28 cellular contexts compared by ENCODE assay signal in the genomic region with DNA sequence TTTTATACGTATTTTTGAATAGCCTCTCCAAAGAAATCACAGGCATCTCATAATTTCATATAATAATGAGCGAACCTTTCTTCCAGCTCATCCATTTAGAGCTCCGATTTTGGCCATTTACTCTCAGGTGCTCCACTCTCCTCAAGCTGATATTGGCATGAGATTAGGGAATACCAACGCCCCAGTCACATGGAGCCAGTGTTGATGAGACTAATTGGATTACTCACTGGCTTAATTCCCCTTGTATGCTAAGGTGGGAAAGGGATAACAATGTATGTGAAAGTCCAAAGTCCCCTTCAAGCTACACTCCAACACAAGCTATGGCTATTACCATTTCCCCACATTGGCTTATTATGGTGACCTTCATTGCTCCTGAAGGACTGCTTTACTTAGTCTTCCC.
"Had no signal": no experiment of that assay in that cellular context is flagged by ENCODE, and none has a peak within 500 bp of the region (broad histone marks: within the 10 kb centered on the region; RNA-seq: fewer than 3 reads in every experiment).

No MANE protein-coding gene starts in this region.

- H3K4me2 ChIP-seq: SK-N-SH had no signal

- H3K27ac ChIP-seq: breast epithelium, KMS-11, Peyer's patch, RWPE1, SJCRH30 had no signal

- H3K36me3 ChIP-seq: breast epithelium, Peyer's patch, SJCRH30 had no signal

- H3K9me3 Mint-ChIP-seq: activated B cell treated with CpG ODN at 0.5 μM for 24 hours; activated CD4-positive, alpha-beta T cell treated with anti-CD3 and anti-CD28 coated beads, Interleukin-2, amount 10 ng/mL, durations not matched to agents 24 days and 14 days; activated naive CD4-positive, alpha-beta T cell treated with anti-CD3 and anti-CD28 coated beads, Interleukin-2, amount 50 U/mL, for 24 hours; activated T-helper 1 cell treated with anti-CD3 and anti-CD28 coated beads, Interleukin-12 subunit alpha, Interleukin-12 subunit beta, Interleukin-2, Interleukin-4 antibody, amounts not matched to agents 30 ng/mL and 10 ng/mL and 1 ng/mL, durations not matched to agents 14 hours and 24 hours and 36 hours; T-helper 1 cell treated with Interleukin-12 subunit alpha and Interleukin-12 subunit beta and Interleukin-4 antibody, amounts not matched to agents 30 μg/mL and 1 μg/mL, for 36 hours had no signal

- H3K27me3 ChIP-seq: breast epithelium, Peyer's patch had no signal

- DNase-seq: activated B cell treated with CpG ODN at 0.5 μM for 24 hours; activated CD4-positive, alpha-beta T cell treated with anti-CD3 and anti-CD28 coated beads for 1 hour; activated CD4-positive, alpha-beta T cell treated with anti-CD3 and anti-CD28 coated beads, Interleukin-2, amount 10 ng/mL, durations not matched to agents 24 days and 14 days; activated CD4-positive, alpha-beta T cell treated with anti-CD3 and anti-CD28 coated beads, Interleukin-2, amount 50 U/mL, for 48 hours; activated CD8-positive, alpha-beta memory T cell treated with anti-CD3 and anti-CD28 coated beads, Interleukin-2, amount 10 ng/mL, durations not matched to agents 7 days and 5 days; activated effector memory CD4-positive, alpha-beta T cell treated with Interleukin-2 at 50 U/mL for 16 hours; activated naive CD4-positive, alpha-beta T cell; activated T-cell treated with anti-CD3 and anti-CD28 coated beads, Interleukin-2, amount 50 U/mL, for 24 hours; aorta; caudate nucleus; MM.1S; NCI-H146; NCI-H187 treated with DMSO at 0.1 percent for 48 hours; NCI-H2081 treated with DMSO at 0.1 percent for 48 hours; NCI-H446; NCI-H526; NCI-H774; NK-92 treated with Interleukin-12 subunit alpha and Interleukin-12 subunit beta, amount 100 ng/mL, for 24 hours; Peyer's patch; Right ventricle myocardium superior; SJCRH30; SK-N-SH had no signal

- H3K9me2 ChIP-seq: SK-N-SH had no signal

- H3K9me3 ChIP-seq: breast epithelium, Peyer's patch, SJCRH30, SK-N-SH had no signal

- H3K4me1 ChIP-seq: breast epithelium, Peyer's patch, SJCRH30 had no signal

- H3K9ac ChIP-seq: KMS-11, SK-N-SH had no signal

- H3K4me3 ChIP-seq: breast epithelium, Peyer's patch, SJCRH30 had no signal

- H3K4me3 Mint-ChIP-seq: activated B cell treated with CpG ODN at 0.5 μM for 24 hours; activated CD4-positive, alpha-beta T cell treated with anti-CD3 and anti-CD28 coated beads, Interleukin-2, amount 10 ng/mL, durations not matched to agents 24 days and 14 days; activated CD8-positive, alpha-beta memory T cell treated with anti-CD3 and anti-CD28 coated beads, Interleukin-2, amount 10 ng/mL, durations not matched to agents 7 days and 5 days; activated naive CD4-positive, alpha-beta T cell treated with anti-CD3 and anti-CD28 coated beads, Interleukin-2, amount 50 U/mL, for 24 hours; activated T-cell treated with anti-CD3 and anti-CD28 coated beads, Interleukin-2, amount 50 U/mL, for 24 hours; activated T-helper 1 cell treated with anti-CD3 and anti-CD28 coated beads, Interleukin-12 subunit alpha, Interleukin-12 subunit beta, Interleukin-2, Interleukin-4 antibody, amounts not matched to agents 30 ng/mL and 10 ng/mL and 1 ng/mL, durations not matched to agents 14 hours and 24 hours and 36 hours; T-helper 1 cell treated with Interleukin-12 subunit alpha and Interleukin-12 subunit beta and Interleukin-4 antibody, amounts not matched to agents 30 μg/mL and 1 μg/mL, for 36 hours had no signal

- H3K4me1 Mint-ChIP-seq: activated B cell treated with CpG ODN at 0.5 μM for 24 hours; activated CD4-positive, alpha-beta T cell treated with anti-CD3 and anti-CD28 coated beads, Interleukin-2, amount 10 ng/mL, durations not matched to agents 24 days and 14 days; activated CD8-positive, alpha-beta memory T cell treated with anti-CD3 and anti-CD28 coated beads, Interleukin-2, amount 10 ng/mL, durations not matched to agents 7 days and 5 days; activated naive CD4-positive, alpha-beta T cell treated with anti-CD3 and anti-CD28 coated beads, Interleukin-2, amount 50 U/mL, for 24 hours had no signal

- H3K27me3 Mint-ChIP-seq: activated B cell treated with CpG ODN at 0.5 μM for 24 hours; activated CD4-positive, alpha-beta T cell treated with anti-CD3 and anti-CD28 coated beads, Interleukin-2, amount 10 ng/mL, durations not matched to agents 24 days and 14 days; activated CD8-positive, alpha-beta memory T cell treated with anti-CD3 and anti-CD28 coated beads, Interleukin-2, amount 10 ng/mL, durations not matched to agents 7 days and 5 days; activated naive CD4-positive, alpha-beta T cell treated with anti-CD3 and anti-CD28 coated beads, Interleukin-2, amount 50 U/mL, for 24 hours; activated T-cell treated with anti-CD3 and anti-CD28 coated beads, Interleukin-2, amount 50 U/mL, for 24 hours had no signal

- H3K27ac Mint-ChIP-seq: activated B cell treated with CpG ODN at 0.5 μM for 24 hours; activated CD4-positive, alpha-beta T cell treated with anti-CD3 and anti-CD28 coated beads, Interleukin-2, amount 10 ng/mL, durations not matched to agents 24 days and 14 days; activated CD8-positive, alpha-beta memory T cell treated with anti-CD3 and anti-CD28 coated beads, Interleukin-2, amount 10 ng/mL, durations not matched to agents 7 days and 5 days; activated naive CD4-positive, alpha-beta T cell treated with anti-CD3 and anti-CD28 coated beads, Interleukin-2, amount 50 U/mL, for 24 hours; activated T-cell treated with anti-CD3 and anti-CD28 coated beads, Interleukin-2, amount 50 U/mL, for 24 hours; activated T-helper 1 cell treated with anti-CD3 and anti-CD28 coated beads, Interleukin-12 subunit alpha, Interleukin-12 subunit beta, Interleukin-2, Interleukin-4 antibody, amounts not matched to agents 30 ng/mL and 10 ng/mL and 1 ng/mL, durations not matched to agents 14 hours and 24 hours and 36 hours; T-helper 1 cell treated with Interleukin-12 subunit alpha and Interleukin-12 subunit beta and Interleukin-4 antibody, amounts not matched to agents 30 μg/mL and 1 μg/mL, for 36 hours had no signal

- H3K36me3 Mint-ChIP-seq: activated CD8-positive, alpha-beta memory T cell treated with anti-CD3 and anti-CD28 coated beads, Interleukin-2, amount 10 ng/mL, durations not matched to agents 7 days and 5 days; activated naive CD4-positive, alpha-beta T cell treated with anti-CD3 and anti-CD28 coated beads, Interleukin-2, amount 50 U/mL, for 24 hours had no signal
